10 cellular contexts compared by ENCODE assay signal in the genomic region with DNA sequence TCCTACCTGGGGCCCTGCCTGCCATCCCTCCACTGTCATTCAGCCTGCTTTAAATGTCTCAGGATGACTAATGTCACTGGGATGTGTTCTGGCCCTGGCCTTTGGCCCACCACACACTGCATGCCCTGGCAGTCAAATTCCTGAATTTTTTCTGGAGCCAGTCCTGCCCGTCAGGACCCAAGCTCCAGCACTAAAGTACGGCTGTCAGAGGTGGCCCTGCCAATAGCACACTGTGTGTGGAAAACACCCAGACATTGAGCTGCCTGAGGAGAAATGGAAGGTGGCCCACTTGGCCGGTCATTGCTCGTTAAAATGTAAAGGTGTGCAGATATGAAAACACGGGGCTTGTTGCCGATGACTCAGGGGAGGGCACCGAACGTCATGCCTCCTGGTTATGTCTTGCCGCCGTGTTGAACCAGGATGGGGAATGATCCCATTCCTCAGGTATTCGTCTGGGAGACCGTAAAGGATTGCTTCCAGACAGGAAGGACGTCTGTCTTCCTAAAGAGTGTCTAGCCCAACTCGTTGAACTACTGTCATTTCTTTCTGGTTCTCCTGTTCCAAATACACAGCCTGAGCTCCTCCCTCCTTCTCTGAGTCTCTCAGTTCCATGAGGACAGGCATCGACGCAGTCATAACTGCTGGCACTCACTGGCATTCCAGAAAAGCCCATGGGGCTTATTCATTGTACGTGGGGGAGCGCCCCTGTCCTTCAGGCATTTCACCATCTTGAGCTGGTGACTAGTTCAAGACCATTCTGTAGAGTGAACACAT. TPM values are rescaled to one million over a fixed set of nuclear protein-coding genes. Genes with fewer than 3 reads are reported as not detected.
A peak's percentile ranks its signal among the peaks of the same experiment; 100 is the strongest.
DNase-seq lines count a peak whose midpoint lies in the region; ATAC-seq, FAIRE-seq and TF ChIP-seq lines count a peak whose summit lies in the region.
"Had no signal": no experiment of that assay in that cellular context is flagged by ENCODE, and none has a peak within 500 bp of the region (broad histone marks: within the 10 kb centered on the region; RNA-seq: fewer than 3 reads in every experiment).

No MANE protein-coding gene starts in this region.

- RAD21 ChIA-PET in HCT116 (lab: Charles Lee; ENCODE audit: low non-redundant PET in 1 of 2, low total read pairs in 2 of 2, uncharacterized antibody in 2 of 2, unreplicated experiment in 2 of 2), result no interaction called here

- TF ChIP-seq CTCF in HCT116 (IDR thresholded peaks at IDR 0.05 in 2 of 3, conservative IDR thresholded peaks at IDR 0.05 in 1 of 3; ENCODE audit: borderline replicate concordance in 1 of 3, insufficient read depth in 1 of 3, low read depth in 2 of 3, low read length in 2 of 3), result no peak
- TF ChIP-seq CTCF in bronchial epithelial cell (IDR thresholded peaks at IDR 0.05; ENCODE audit: insufficient read depth, low read length, severe bottlenecking), result no peak
- no peak for TF ChIP-seq CTCF in kidney epithelial cell (IDR thresholded peaks at IDR 0.05; ENCODE audit: insufficient read depth, low read length, poor library complexity, severe bottlenecking)
- no peak for TF ChIP-seq CTCF in stomach (IDR thresholded peaks at IDR 0.05)
- TF ChIP-seq CTCF in GM10266 (IDR thresholded peaks at IDR 0.05; ENCODE audit: control insufficient read depth, insufficient read depth, low read depth, missing control alignments), result no peak

- ATAC-seq in HCT116 (peak; percentile 78), GM18873 (IDR thresholded peaks at IDR 0.05; ENCODE audit: low FRiP score, unreplicated experiment) (no peak)
- ATAC-seq: effector memory CD8-positive, alpha-beta T cell had no signal

- peak overlapping the region; percentile 88 for H2AFZ ChIP-seq in HCT116 (ENCODE audit: low read depth, low read length, poor library complexity, severe bottlenecking)

- no peaks in the 10 kb centered on the region for H3K79me2 ChIP-seq in HCT116 (ENCODE audit: insufficient read depth, low read length)

- DNase-seq in HCT116 (ENCODE audit: low read depth, low spot score) (peak; percentile 41), bronchial epithelial cell (ENCODE audit: low read depth) (peak; percentile 100), kidney epithelial cell (ENCODE audit: low read depth) (peak; percentile 95), stomach (no peak), posterior cingulate gyrus (no peak), GM10266 (ENCODE audit: extremely low spot score) (no peak), hippocampal formation (lab: John Stamatoyannopoulos, UW) (no peak)
- DNase-seq: effector memory CD8-positive, alpha-beta T cell; ovary had no signal

- peaks cover 22 to 40% of the 10 kb centered on the region in 2 experiments for H3K4me1 ChIP-seq in HCT116 (ENCODE audit: control insufficient read depth in 1 of 2, insufficient read depth in 2 of 2, low read length in 2 of 2)
- H3K4me1 ChIP-seq in stomach, result peaks cover 0 to 47% (median 24%) of the 10 kb centered on the region in 4 donors

- H4K20me1 ChIP-seq in HCT116 (ENCODE audit: insufficient read depth), result no peaks in the 10 kb centered on the region

- H3K9ac ChIP-seq in HCT116 (ENCODE audit: low read length), result no peak overlapping the region

- POLR2A ChIA-PET in HCT116 (lab: Charles Lee), result no interaction called here

- CTCF ChIA-PET in HCT116 (lab: Charles Lee), result interaction anchor here (1.2 kb wide), 1 partner anchor 15 kb away, joined by 3 read pairs; no protein-coding TSS in a partner anchor

- no peak for TF ChIP-seq POLR2A in HCT116 (IDR thresholded peaks at IDR 0.05; ENCODE audit: borderline replicate concordance, extremely low read depth, insufficient read depth, insufficient read length)
- TF ChIP-seq POLR2A in stomach (IDR thresholded peaks at IDR 0.05), result no peak

- intact Hi-C loops in HCT116 (cut with micrococcal nuclease), result no loop called here
- intact Hi-C loops in stomach (cut with DNase I; ENCODE audit: low total_unique reads), result no loop called here
- intact Hi-C loops in posterior cingulate gyrus (cut with DNase I), result no loop called here

- H3K4me2 ChIP-seq in HCT116 (ENCODE audit: low read length), result peak overlapping the region; percentile 86

- no peaks in the 10 kb centered on the region; the same call in 1 of the 2 replicates for H3K9me2 ChIP-seq in HCT116 (ENCODE audit: insufficient read depth)

- no TSS peak for BruUV-seq in HCT116 (replicated peaks; lab: Mats Ljungman, UMichigan)

- H3K4me3 ChIP-seq in HCT116 (replicated peaks in 1 of 2; ENCODE audit: low read depth in 1 of 2, low read length in 2 of 2) (peak overlapping the region; percentile 1 to 51), bronchial epithelial cell (ENCODE audit: low read depth, low read length) (no peak overlapping the region), kidney epithelial cell (ENCODE audit: low read depth, low read length) (no peak overlapping the region), stomach (no peak overlapping the region)
- H3K4me3 ChIP-seq: ovary had no signal

- WGBS in stomach, 5 donors, result 69 to 79% (median 69%) methylated on average over 18 of the region's 18 CpGs

- peak; percentile 90 for FAIRE-seq in bronchial epithelial cell (lab: Jason Lieb, UNC)

- H3K27me3 ChIP-seq in HCT116 (ENCODE audit: insufficient read depth, low read length), result peaks cover 4% of the 10 kb centered on the region; the same call in 1 of the 2 replicates
- H3K27me3 ChIP-seq in bronchial epithelial cell (ENCODE audit: control insufficient read depth, insufficient read depth, low read length), result no peaks in the 10 kb centered on the region
- no peaks in the 10 kb centered on the region for H3K27me3 ChIP-seq in kidney epithelial cell (ENCODE audit: control insufficient read depth, insufficient read depth, low read length)
- H3K27me3 ChIP-seq in stomach, result no peaks in the 10 kb centered on the region
- H3K27me3 ChIP-seq: ovary had no signal

- H3K27ac ChIP-seq in HCT116 (ENCODE audit: low read depth, low read length), result no peak overlapping the region
- peak overlapping the region in 4 of 5 donors; percentile 51 to 92 (median 75) for H3K27ac ChIP-seq in stomach
- H3K27ac ChIP-seq: ovary had no signal

- TF ChIP-seq RAD21 in HCT116 (IDR thresholded peaks at IDR 0.05; ENCODE audit: low read depth), result no peak

- peak; percentile 54 for TF ChIP-seq EP300 in stomach (IDR thresholded peaks at IDR 0.05)

- no peaks in the 10 kb centered on the region for H3K9me3 ChIP-seq in HCT116 (ENCODE audit: control insufficient read depth in 1 of 2, insufficient read depth in 1 of 2, low read depth in 1 of 2, low read length in 2 of 2)
- no peaks in the 10 kb centered on the region for H3K9me3 ChIP-seq in stomach
- H3K9me3 ChIP-seq: ovary had no signal

- H3K36me3 ChIP-seq in HCT116 (ENCODE audit: control insufficient read depth in 1 of 2, insufficient read depth in 2 of 2, low read length in 2 of 2) (no peaks in the 10 kb centered on the region), bronchial epithelial cell (ENCODE audit: control insufficient read depth, insufficient read depth, low read length) (no peaks in the 10 kb centered on the region), kidney epithelial cell (ENCODE audit: control insufficient read depth, insufficient read depth, low read length) (peaks cover 3% of the 10 kb centered on the region), stomach (no peaks in the 10 kb centered on the region)
- H3K36me3 ChIP-seq: ovary had no signal

TF ChIP-seq in HCT116, 20 proteins besides CTCF, POLR2A, EP300 and RAD21 (continues in another document):
- TF ChIP-seq, protein P1, sequence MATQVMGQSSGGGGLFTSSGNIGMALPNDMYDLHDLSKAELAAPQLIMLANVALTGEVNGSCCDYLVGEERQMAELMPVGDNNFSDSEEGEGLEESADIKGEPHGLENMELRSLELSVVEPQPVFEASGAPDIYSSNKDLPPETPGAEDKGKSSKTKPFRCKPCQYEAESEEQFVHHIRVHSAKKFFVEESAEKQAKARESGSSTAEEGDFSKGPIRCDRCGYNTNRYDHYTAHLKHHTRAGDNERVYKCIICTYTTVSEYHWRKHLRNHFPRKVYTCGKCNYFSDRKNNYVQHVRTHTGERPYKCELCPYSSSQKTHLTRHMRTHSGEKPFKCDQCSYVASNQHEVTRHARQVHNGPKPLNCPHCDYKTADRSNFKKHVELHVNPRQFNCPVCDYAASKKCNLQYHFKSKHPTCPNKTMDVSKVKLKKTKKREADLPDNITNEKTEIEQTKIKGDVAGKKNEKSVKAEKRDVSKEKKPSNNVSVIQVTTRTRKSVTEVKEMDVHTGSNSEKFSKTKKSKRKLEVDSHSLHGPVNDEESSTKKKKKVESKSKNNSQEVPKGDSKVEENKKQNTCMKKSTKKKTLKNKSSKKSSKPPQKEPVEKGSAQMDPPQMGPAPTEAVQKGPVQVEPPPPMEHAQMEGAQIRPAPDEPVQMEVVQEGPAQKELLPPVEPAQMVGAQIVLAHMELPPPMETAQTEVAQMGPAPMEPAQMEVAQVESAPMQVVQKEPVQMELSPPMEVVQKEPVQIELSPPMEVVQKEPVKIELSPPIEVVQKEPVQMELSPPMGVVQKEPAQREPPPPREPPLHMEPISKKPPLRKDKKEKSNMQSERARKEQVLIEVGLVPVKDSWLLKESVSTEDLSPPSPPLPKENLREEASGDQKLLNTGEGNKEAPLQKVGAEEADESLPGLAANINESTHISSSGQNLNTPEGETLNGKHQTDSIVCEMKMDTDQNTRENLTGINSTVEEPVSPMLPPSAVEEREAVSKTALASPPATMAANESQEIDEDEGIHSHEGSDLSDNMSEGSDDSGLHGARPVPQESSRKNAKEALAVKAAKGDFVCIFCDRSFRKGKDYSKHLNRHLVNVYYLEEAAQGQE (IDR thresholded peaks at IDR 0.05; ENCODE audit: low read depth), result no peak
- TF ChIP-seq JUND (IDR thresholded peaks at IDR 0.05) (peak; percentile 56), CEBPB (IDR thresholded peaks at IDR 0.05; ENCODE audit: low read depth) (no peak), POLR2AphosphoS5 (IDR thresholded peaks at IDR 0.05; ENCODE audit: low read depth, low read length) (no peak)
- TF ChIP-seq, protein P2, sequence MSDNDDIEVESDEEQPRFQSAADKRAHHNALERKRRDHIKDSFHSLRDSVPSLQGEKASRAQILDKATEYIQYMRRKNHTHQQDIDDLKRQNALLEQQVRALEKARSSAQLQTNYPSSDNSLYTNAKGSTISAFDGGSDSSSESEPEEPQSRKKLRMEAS (IDR thresholded peaks at IDR 0.05), result no peak; the same call in 1 of the 2 replicates

RNA-seq across cellular contexts. Expression of a gene that starts 40.6 kb away (rescaled TPM):
- total RNA-seq in HCT116 (2021; ENCODE audit: unreplicated experiment) (1.6 TPM), bronchial epithelial cell (7.6 and 21.4 TPM in 2 replicates), kidney epithelial cell (1,736 and 1,860 TPM in 2 replicates), stomach (100 to 1,000 TPM; 134 to 531 (median 366) TPM)
- polyA plus RNA-seq in HCT116 (2012), result 0.12 TPM in 1 of 2 replicates, not detected in the other
- 10 to 100 TPM; 24.0 to 96.6 (median 38.4) TPM for polyA plus RNA-seq in stomach

RNA-seq across cellular contexts. Expression of a gene that starts 40.8 kb away (rescaled TPM):
- total RNA-seq in HCT116 (2021; ENCODE audit: unreplicated experiment), result 0.57 TPM
- 0.04 TPM in 1 of 2 replicates, not detected in the other for polyA plus RNA-seq in HCT116 (2012)
- total RNA-seq in bronchial epithelial cell, result 3.6 and 7.4 TPM in 2 replicates
- 1,018 and 1,045 TPM in 2 replicates for total RNA-seq in kidney epithelial cell
- 100 to 1,000 TPM; 132 to 798 (median 175) TPM for total RNA-seq in stomach
- polyA plus RNA-seq in stomach, result 10 to 100 TPM; 18.8 to 59.0 (median 30.6) TPM

Comparison
In these comparisons a context has a peak if more than half of its experiments do, and no peak if none do; other contexts are left out.
1. DNase-seq: peak in HCT116 (single experiment), bronchial epithelial cell (single experiment) and kidney epithelial cell (single experiment); none in stomach (single experiment), posterior cingulate gyrus (0 of 10), GM10266 (single experiment) and hippocampal formation (0 of 2).
2. H3K4me3 ChIP-seq: peak in HCT116 (2 of 2); none in bronchial epithelial cell (single experiment), kidney epithelial cell (single experiment) and stomach (0 of 4).
3. RNA of a gene that starts 40.8 kb away (total RNA-seq): 1,018 to 1,045 TPM in kidney epithelial cell and 132 to 798 TPM in stomach; 3.6 to 7.4 TPM in bronchial epithelial cell and 0.57 TPM in HCT116 (single experiment); every median in the first group is over 10 times any median in the second.